21 cellular contexts compared by ENCODE assay signal in the genomic region with DNA sequence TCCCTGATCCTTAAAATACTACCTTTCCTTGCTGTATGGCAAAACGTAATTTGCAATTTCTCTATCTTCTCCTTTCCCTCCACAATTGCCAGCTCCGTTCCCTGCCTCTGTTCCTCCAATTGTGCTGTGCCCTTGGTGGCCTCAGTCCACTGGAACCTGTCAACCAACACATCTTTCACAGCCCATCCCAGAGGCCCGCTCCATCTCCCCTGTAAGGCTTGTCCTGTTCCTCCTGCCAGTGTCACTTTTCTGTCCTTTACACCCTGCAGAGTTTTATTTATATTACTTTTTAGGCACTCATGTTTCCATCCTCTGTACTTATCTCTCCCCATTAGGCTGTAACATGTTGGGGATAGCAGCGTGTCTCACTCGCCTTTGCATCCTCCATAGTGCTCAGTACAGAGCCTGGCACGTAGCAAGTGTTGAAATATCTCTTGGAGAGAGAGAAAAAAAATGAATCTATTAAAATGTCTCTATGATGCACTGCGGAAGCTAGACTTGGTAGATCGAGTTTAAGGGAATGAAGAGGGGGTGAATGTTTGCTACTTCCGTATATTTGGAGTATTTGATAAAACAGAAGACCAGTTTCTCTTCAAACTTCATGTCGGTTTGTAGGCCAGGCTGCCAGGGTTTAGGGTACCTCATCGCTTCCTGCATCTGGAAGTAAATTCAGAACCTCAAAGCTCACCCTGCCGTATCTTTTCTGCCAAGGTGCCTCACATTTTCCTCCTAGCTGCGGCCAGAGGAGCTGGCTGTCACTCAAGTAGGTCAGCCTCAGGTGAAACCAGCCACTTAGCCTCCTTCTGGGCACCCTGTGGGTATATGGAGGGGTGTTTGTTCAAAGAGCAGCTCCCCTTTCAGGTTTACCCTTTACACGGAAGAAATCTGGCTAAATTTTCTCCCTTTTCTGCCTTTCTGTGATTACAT.
DNase-seq lines count a peak whose midpoint lies in the region; ATAC-seq, FAIRE-seq and TF ChIP-seq lines count a peak whose summit lies in the region.
"Had no signal": no experiment of that assay in that cellular context is flagged by ENCODE, and none has a peak within 500 bp of the region (broad histone marks: within the 10 kb centered on the region; RNA-seq: fewer than 3 reads in every experiment).

No MANE protein-coding gene starts in this region.

- no peak for FAIRE-seq in HepG2 (lab: Jason Lieb, UNC)
- FAIRE-seq: GM19239, HTR-8/SVneo had no signal

- H3K9me3 ChIP-seq in HepG2 (ENCODE audit: low read length): no peaks in the 10 kb centered on the region
- H3K9me3 ChIP-seq in right lobe of liver: no peaks in the 10 kb centered on the region
- H3K9me3 ChIP-seq in esophagus muscularis mucosa: no peaks in the 10 kb centered on the region
- no peaks in the 10 kb centered on the region for H3K9me3 ChIP-seq in thyroid gland
- no peaks in the 10 kb centered on the region for H3K9me3 ChIP-seq in A673 (ENCODE audit: low read depth, low read length, poor library complexity, severe bottlenecking)

- H2AFZ ChIP-seq in HepG2 (ENCODE audit: low read length): no peak overlapping the region

- DNase-seq in HepG2 (ENCODE audit: low spot score): no peak
- no peak for DNase-seq in right lobe of liver
- peak; percentile 81 for DNase-seq in esophagus muscularis mucosa (ENCODE audit: extremely low spot score)
- DNase-seq in left ventricle myocardium superior: peak; percentile 67
- DNase-seq in thyroid gland: peak; percentile 44 to 48
- no peak for DNase-seq in A673 (ENCODE audit: low spot score)
- no peak for DNase-seq in activated naive CD4-positive, alpha-beta T cell treated with Interleukin-2 at 50 U/mL for 16 hours
- DNase-seq: GF-D8, H9, HFFc6, IMR-90, NCI-H1417 treated with DMSO at 0.1 percent for 48 hours, NCI-H187, NCI-H2107, NCI-H446 treated with DMSO at 0.1 percent for 48 hours, NCI-H526 treated with DMSO at 0.1 percent for 48 hours, SHP77 had no signal

- ATAC-seq in HepG2 (no peak), right lobe of liver (no peak), left ventricle myocardium superior (peak; percentile 94), HG03159 (IDR thresholded peaks at IDR 0.05; ENCODE audit: unreplicated experiment) (no peak)

- no peak overlapping the region for H3K4me2 ChIP-seq in HepG2 (ENCODE audit: low read depth, low read length)

- 97% methylated on average over 14 of the region's 14 CpGs for WGBS in HepG2 (ENCODE audit: low lambda C conversion rate)
- WGBS in right lobe of liver (ENCODE audit: insufficient coverage, low coverage, low lambda C conversion rate, missing lambda C conversion rate): 95% methylated on average over 13 of the region's 14 CpGs
- 87% methylated on average over 14 of the region's 14 CpGs for WGBS in esophagus muscularis mucosa
- WGBS in thyroid gland, 2 donors: 81 to 82% methylated on average over 14 of the region's 14 CpGs

- TF ChIP-seq CTCF in HepG2 (CRISPR knock-in tag; IDR thresholded peaks at IDR 0.05) (no peak), right lobe of liver (IDR thresholded peaks at IDR 0.05) (no peak), esophagus muscularis mucosa (IDR thresholded peaks at IDR 0.05) (no peak), thyroid gland (IDR thresholded peaks at IDR 0.05) (no peak), A673 (conservative IDR thresholded peaks at IDR 0.05; ENCODE audit: low read depth, low read length) (no peak)

- peaks cover 13 to 65% of the 10 kb centered on the region in 2 experiments for H3K36me3 ChIP-seq in HepG2 (replicated peaks in 1 of 2; ENCODE audit: control insufficient read depth in 1 of 2, insufficient read depth in 2 of 2, low read length in 2 of 2)
- peaks cover 0 to 15% (median 0%) of the 10 kb centered on the region in 4 donors for H3K36me3 ChIP-seq in right lobe of liver
- peaks cover 0 to 24% (median 2%) of the 10 kb centered on the region in 4 donors for H3K36me3 ChIP-seq in esophagus muscularis mucosa
- H3K36me3 ChIP-seq in thyroid gland: no peaks in the 10 kb centered on the region
- H3K36me3 ChIP-seq in A673 (ENCODE audit: insufficient read depth, low read length, poor library complexity, severe bottlenecking): no peaks in the 10 kb centered on the region

- intact Hi-C loops in HepG2 (cut with micrococcal nuclease; ENCODE audit: unreplicated experiment): no loop called here
- intact Hi-C loops in right lobe of liver (cut with DNase I): no loop called here
- intact Hi-C loops in esophagus muscularis mucosa (cut with DNase I): no loop called here
- intact Hi-C loops in left ventricle myocardium superior (cut with micrococcal nuclease): no loop called here
- intact Hi-C loops in thyroid gland (cut with DNase I): no loop called here
- intact Hi-C loops in A673 (cut with micrococcal nuclease; ENCODE audit: unreplicated experiment): no loop called here

- in situ Hi-C loops in HepG2 (cut with HindIII; ENCODE audit: extremely low pct_ligation_motif_present, low pct_unique_long_range_greater_than_20kb): no loop called here

- BruUV-seq in HepG2 (replicated peaks; lab: Mats Ljungman, UMichigan) (no TSS peak), A673 (replicated peaks; lab: Mats Ljungman, UMichigan) (no TSS peak)

- POLR2A ChIA-PET in HepG2 (lab: Yijun Ruan, JAX): no interaction called here
- POLR2A ChIA-PET in A673 (lab: Charles Lee; ENCODE audit: low non-redundant PET): no interaction called here

- CTCF ChIA-PET in HepG2 (lab: Yijun Ruan, JAX; ENCODE audit: low intra/inter-chr PET ratio, low total read pairs) (no interaction called here), A673 (lab: Charles Lee) (no interaction called here)

- H3K79me2 ChIP-seq in HepG2 (ENCODE audit: insufficient read depth, low read length): no peaks in the 10 kb centered on the region

- no peak for TF ChIP-seq EP300 in HepG2 (IDR thresholded peaks at IDR 0.05; ENCODE audit: low read depth in 2 of 2, low read length in 2 of 2)
- TF ChIP-seq EP300 in HepG2 (CRISPR knock-in tag; IDR thresholded peaks at IDR 0.05; ENCODE audit: borderline replicate concordance): no peak
- no peak for TF ChIP-seq EP300 in esophagus muscularis mucosa (IDR thresholded peaks at IDR 0.05)

- H4K20me1 ChIP-seq in HepG2 (ENCODE audit: insufficient read depth, low read length): no peaks in the 10 kb centered on the region

- H3K4me3 ChIP-seq in HepG2 (replicated peaks in 1 of 3; ENCODE audit: insufficient read depth in 1 of 3, low read depth in 2 of 3, low read length in 3 of 3) (no peak overlapping the region), right lobe of liver (no peak overlapping the region), esophagus muscularis mucosa (no peak overlapping the region), thyroid gland (replicated peaks in 1 of 3) (no peak overlapping the region), A673 (ENCODE audit: low read depth, low read length, poor library complexity, severe bottlenecking) (no peak overlapping the region)

- H3K4me1 ChIP-seq in HepG2 (ENCODE audit: insufficient read depth, low read length) (no peaks in the 10 kb centered on the region), right lobe of liver (no peaks in the 10 kb centered on the region), esophagus muscularis mucosa (peaks cover 11 to 21% (median 17%) of the 10 kb centered on the region in 4 donors), thyroid gland (peaks cover 19 to 27% of the 10 kb centered on the region in 2 donors), A673 (ENCODE audit: insufficient read depth, low read length, poor library complexity, severe bottlenecking) (no peaks in the 10 kb centered on the region)

- H3K27me3 ChIP-seq in HepG2 (ENCODE audit: control insufficient read depth in 1 of 2, insufficient read depth in 2 of 2, low read length in 2 of 2) (no peaks in the 10 kb centered on the region), right lobe of liver (no peaks in the 10 kb centered on the region), esophagus muscularis mucosa (no peaks in the 10 kb centered on the region), thyroid gland (no peaks in the 10 kb centered on the region), A673 (replicated peaks; ENCODE audit: insufficient read depth, low read depth, low read length, poor library complexity) (no peaks in the 10 kb centered on the region)

- TF ChIP-seq POLR2A in HepG2 (IDR thresholded peaks at IDR 0.05; ENCODE audit: insufficient read depth in 1 of 2, low read depth in 2 of 2, low read length in 2 of 2) (no peak), right lobe of liver (IDR thresholded peaks at IDR 0.05) (no peak), esophagus muscularis mucosa (IDR thresholded peaks at IDR 0.05; ENCODE audit: low read depth) (no peak), thyroid gland (IDR thresholded peaks at IDR 0.05) (no peak)

- no peak overlapping the region for H3K27ac ChIP-seq in HepG2 (ENCODE audit: extremely low read length, insufficient read depth, low read length)
- H3K27ac ChIP-seq in right lobe of liver: no peak overlapping the region
- H3K27ac ChIP-seq in esophagus muscularis mucosa (replicated peaks in 1 of 4): no peak overlapping the region
- H3K27ac ChIP-seq in thyroid gland: no peak overlapping the region
- no peak overlapping the region for H3K27ac ChIP-seq in A673 (ENCODE audit: low read depth, low read length, poor library complexity, severe bottlenecking)
- H3K27ac ChIP-seq: C4-2B had no signal

- H3K9ac ChIP-seq in HepG2 (ENCODE audit: insufficient read depth, low read depth, low read length): no peak overlapping the region

- TF ChIP-seq RAD21 in HepG2 (CRISPR knock-in tag; IDR thresholded peaks at IDR 0.05): no peak

TF ChIP-seq in HepG2, 621 proteins besides CTCF, POLR2A, EP300 and RAD21:
- TF ChIP-seq TRIM24 (CRISPR knock-in tag; IDR thresholded peaks at IDR 0.05) (no peak), RBM22 (optimal IDR thresholded peaks at IDR 0.05; ENCODE audit: low read length) (peak; percentile 25)
TF ChIP-seq in HepG2: peak in this region for 1.

Comparison
In these comparisons a context has a peak if more than half of its experiments do, and no peak if none do; other contexts are left out.
1. DNase-seq: peak in esophagus muscularis mucosa (single experiment), left ventricle myocardium superior (single experiment) and thyroid gland (2 of 2); none in HepG2 (single experiment), right lobe of liver (0 of 3), A673 (single experiment) and activated naive CD4-positive, alpha-beta T cell treated with Interleukin-2 at 50 U/mL for 16 hours (single experiment).